Comparison of ENCODE assay signal across 23 cellular contexts in the genomic region with DNA sequence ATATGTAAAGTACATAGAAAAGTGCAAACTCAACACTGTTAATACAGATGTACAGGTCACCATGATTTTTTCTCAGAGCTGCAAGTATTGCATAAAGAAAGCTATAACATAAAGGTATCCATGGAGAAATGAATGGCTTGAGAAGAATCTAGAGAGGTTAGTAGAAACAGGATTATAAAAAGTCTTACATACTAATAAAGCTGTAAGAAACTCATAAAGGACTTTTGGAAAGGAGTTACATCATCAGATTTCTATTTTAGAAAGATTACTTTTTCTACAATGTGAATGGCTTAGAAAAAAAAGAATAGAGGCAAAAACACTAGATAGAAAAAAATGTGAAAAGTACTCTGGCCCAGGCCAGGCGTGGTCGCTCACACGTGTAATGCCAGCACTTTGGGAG. TPM values are rescaled to one million over a fixed set of nuclear protein-coding genes. Genes with fewer than 3 reads are reported as not detected.
DNase-seq lines count a peak whose midpoint lies in the region; ATAC-seq, FAIRE-seq and TF ChIP-seq lines count a peak whose summit lies in the region.
"Had no signal": no experiment of that assay in that cellular context is flagged by ENCODE, and none has a peak within 500 bp of the region (broad histone marks: within the 10 kb centered on the region; RNA-seq: fewer than 3 reads in every experiment).

No MANE protein-coding gene starts in this region.

- intact Hi-C loops in K562 (cut with micrococcal nuclease) = no loop called here

- in situ Hi-C loops in K562 (cut with MboI) = no loop called here

- FAIRE-seq in K562 (lab: Jason Lieb, UNC) = no peak
- FAIRE-seq: A549, GM12892, H54, HTR-8/SVneo had no signal

- TF ChIP-seq RAD21 in K562 (CRISPR knock-in tag; conservative IDR thresholded peaks at IDR 0.05 in 1 of 2, IDR thresholded peaks at IDR 0.05 in 1 of 2) = no peak

- H3K79me2 ChIP-seq in K562 (ENCODE audit: control insufficient read depth, insufficient read depth, low read length) (no peaks in the 10 kb centered on the region), osteoblast (ENCODE audit: insufficient read depth, low read length) (peaks cover 13% of the 10 kb centered on the region)

- no TSS peak for BruUV-seq in K562 (replicated peaks; lab: Mats Ljungman, UMichigan)

- H3K4me3 ChIP-seq in HEK293 (ENCODE audit: low read depth, low read length) (no peak overlapping the region), SK-N-MC (no peak overlapping the region), K562 (no peak overlapping the region), osteoblast (ENCODE audit: insufficient read depth, low read length) (no peak overlapping the region)
- H3K4me3 ChIP-seq: A549, GM23338 had no signal

- H3K4me1 Mint-ChIP-seq in naive thymus-derived CD8-positive, alpha-beta T cell = peaks cover 4 to 11% (median 5%) of the 10 kb centered on the region in 4 donors
- peaks cover 5 to 26% of the 10 kb centered on the region in 2 donors for H3K4me1 Mint-ChIP-seq in stimulated activated naive B cell treated with anti-CD40 and anti-IgM and Interleukin-4, amounts not matched to agents 10 μg/mL and 1 μg/mL and 100 μg/mL, for 72 hours

- no peaks in the 10 kb centered on the region for H3K9me1 ChIP-seq in K562 (ENCODE audit: control insufficient read depth, insufficient read depth, low read length)

- ATAC-seq in K562 (no peak), HG03159 (IDR thresholded peaks at IDR 0.05; ENCODE audit: unreplicated experiment) (no peak)
- no peak for ATAC-seq in naive thymus-derived CD8-positive, alpha-beta T cell
- ATAC-seq in stimulated activated naive B cell treated with anti-CD40 and anti-IgM and Interleukin-4, amounts not matched to agents 10 μg/mL and 1 μg/mL and 100 μg/mL, for 72 hours (replicated peaks) = no peak
- ATAC-seq: A549, GM23338 had no signal

- no peak overlapping the region for H3K27ac Mint-ChIP-seq in naive thymus-derived CD8-positive, alpha-beta T cell
- H3K27ac Mint-ChIP-seq in stimulated activated naive B cell treated with anti-CD40 and anti-IgM and Interleukin-4, amounts not matched to agents 10 μg/mL and 1 μg/mL and 100 μg/mL, for 72 hours = no peak overlapping the region
- H3K27ac Mint-ChIP-seq: CD4-positive, alpha-beta T cell; GM23338; HFFc6 had no signal

- H3K36me3 ChIP-seq in HEK293 (ENCODE audit: control insufficient read depth in 2 of 2, insufficient read depth in 1 of 2, low read length in 2 of 2) = peaks cover 0 to 4% of the 10 kb centered on the region in 2 experiments; a peak in 2 of 3 replicates
- H3K36me3 ChIP-seq in SK-N-MC (ENCODE audit: insufficient read depth, low read length) = no peaks in the 10 kb centered on the region; the same call in 1 of the 2 replicates
- H3K36me3 ChIP-seq in K562 (ENCODE audit: control insufficient read depth, insufficient read depth, low read length) = no peaks in the 10 kb centered on the region
- H3K36me3 ChIP-seq in osteoblast (ENCODE audit: insufficient read depth, low read length) = no peaks in the 10 kb centered on the region

- DNase-seq in SK-N-MC (ENCODE audit: low read depth, low spot score) (no peak), K562 (ENCODE audit: extremely low read depth in 1 of 4, low spot score in 3 of 4) (no peak), osteoblast (ENCODE audit: insufficient read length, low spot score, missing footprints) (peak; percentile 45), SHP77 treated with DMSO at 0.1 percent for 48 hours (lab: John Stamatoyannopoulos, UW) (no peak)
- no peak for DNase-seq in naive thymus-derived CD8-positive, alpha-beta T cell
- no peak for DNase-seq in stimulated activated naive B cell treated with anti-CD40 and anti-IgM and Interleukin-4, amounts not matched to agents 10 μg/mL and 1 μg/mL and 100 μg/mL, for 72 hours
- DNase-seq: AML-193; CD4-positive, alpha-beta T cell; DMS153; DMS79; GDM1; HCEC 1CT; HFFc6; IMR-90 had no signal

- H3K36me3 Mint-ChIP-seq in naive thymus-derived CD8-positive, alpha-beta T cell = peaks cover 0 to 46% (median 7%) of the 10 kb centered on the region in 3 donors
- H3K36me3 Mint-ChIP-seq in stimulated activated naive B cell treated with anti-CD40 and anti-IgM and Interleukin-4, amounts not matched to agents 10 μg/mL and 1 μg/mL and 100 μg/mL, for 72 hours = peaks cover 20 to 28% of the 10 kb centered on the region in 2 donors

- TF ChIP-seq CTCF in HEK293 (tag by site-specific recombination; IDR thresholded peaks at IDR 0.05) (no peak), K562 (IDR thresholded peaks at IDR 0.05 in 2 of 3, conservative IDR thresholded peaks at IDR 0.05 in 1 of 3; ENCODE audit: insufficient read depth in 2 of 3, low read depth in 1 of 3, low read length in 3 of 3) (no peak), osteoblast (IDR thresholded peaks at IDR 0.05; ENCODE audit: extremely low read depth, low read depth, low read length) (no peak)

- no peak overlapping the region for H3K4me3 Mint-ChIP-seq in naive thymus-derived CD8-positive, alpha-beta T cell
- H3K4me3 Mint-ChIP-seq in stimulated activated naive B cell treated with anti-CD40 and anti-IgM and Interleukin-4, amounts not matched to agents 10 μg/mL and 1 μg/mL and 100 μg/mL, for 72 hours = no peak overlapping the region
- H3K4me3 Mint-ChIP-seq: CD4-positive, alpha-beta T cell; GM23338; HFFc6 had no signal

- POLR2A ChIA-PET in HEK293 (lab: Yijun Ruan, JAX) (interaction anchor here (0.5 kb wide), 1 partner anchor 76 kb away, joined by 5 read pairs; no protein-coding TSS in a partner anchor), K562 (lab: Yijun Ruan, JAX) (interaction anchor here (0.7 to 0.8 kb wide), 2 partner anchors 16 to 33 kb away, joined by 3 to 5 read pairs; no protein-coding TSS in a partner anchor)
- POLR2A ChIA-PET in naive thymus-derived CD8-positive, alpha-beta T cell (lab: Charles Lee) = no interaction called here

- no peaks in the 10 kb centered on the region for H3K27me3 ChIP-seq in K562 (ENCODE audit: control insufficient read depth in 2 of 2, insufficient read depth in 2 of 2, low read length in 2 of 2)
- no peaks in the 10 kb centered on the region for H3K27me3 ChIP-seq in osteoblast (ENCODE audit: insufficient read depth, low read length)

- TF ChIP-seq POLR2A in K562 (conservative IDR thresholded peaks at IDR 0.05) = no peak

- WGBS in K562 (ENCODE audit: insufficient coverage, low coverage, missing lambda C conversion rate) = 68% methylated on average over 3 of the region's 3 CpGs

- CTCF ChIA-PET in HEK293 (lab: Yijun Ruan, JAX) = no interaction called here
- CTCF ChIA-PET in K562 (lab: Yijun Ruan, JAX; ENCODE audit: low intra/inter-chr PET ratio) = no interaction called here

- no peaks in the 10 kb centered on the region for H4K20me1 ChIP-seq in K562 (replicated peaks; ENCODE audit: control insufficient read depth, insufficient read depth, low read length)
- H4K20me1 ChIP-seq in osteoblast (ENCODE audit: insufficient read depth, low read length) = no peaks in the 10 kb centered on the region

- no peak overlapping the region for H3K27ac ChIP-seq in HEK293 (ENCODE audit: extremely low read depth, low read depth, low read length)
- H3K27ac ChIP-seq in SK-N-MC = peak overlapping the region; percentile 71
- no peak overlapping the region for H3K27ac ChIP-seq in K562 (ENCODE audit: extremely low read depth, low read depth, low read length)
- no peak overlapping the region for H3K27ac ChIP-seq in osteoblast (ENCODE audit: low read depth, low read length)
- H3K27ac ChIP-seq: C4-2B had no signal

- H3K9me3 ChIP-seq in HEK293 (ENCODE audit: control insufficient read depth, insufficient read depth, low read depth, low read length) (no peaks in the 10 kb centered on the region), SK-N-MC (ENCODE audit: low read depth, low read length) (no peaks in the 10 kb centered on the region), K562 (replicated peaks; ENCODE audit: control insufficient read depth, insufficient read depth, low read depth, low read length) (no peaks in the 10 kb centered on the region), osteoblast (ENCODE audit: low read depth, low read length) (no peaks in the 10 kb centered on the region)
- H3K9me3 ChIP-seq: A549 had no signal

- H3K9ac ChIP-seq in SK-N-MC (ENCODE audit: insufficient read length) (no peak overlapping the region), K562 (ENCODE audit: insufficient read depth in 1 of 2, low read depth in 2 of 2, low read length in 2 of 2) (no peak overlapping the region)

- H3K9me3 Mint-ChIP-seq in naive thymus-derived CD8-positive, alpha-beta T cell = no peaks in the 10 kb centered on the region
- peaks cover 0 to 1% of the 10 kb centered on the region in 2 donors for H3K9me3 Mint-ChIP-seq in stimulated activated naive B cell treated with anti-CD40 and anti-IgM and Interleukin-4, amounts not matched to agents 10 μg/mL and 1 μg/mL and 100 μg/mL, for 72 hours
- H3K9me3 Mint-ChIP-seq: CD4-positive, alpha-beta T cell; GM23338; HFFc6 had no signal

- TF ChIP-seq EP300 in K562 (IDR thresholded peaks at IDR 0.05; ENCODE audit: low read length) = no peak

- H3K4me2 ChIP-seq in K562 (ENCODE audit: insufficient read depth, low read length) = no peak overlapping the region
- no peak overlapping the region for H3K4me2 ChIP-seq in osteoblast (ENCODE audit: insufficient read depth, low read length)
- H3K4me2 ChIP-seq: A549, GM23338 had no signal

- H3K27me3 Mint-ChIP-seq in naive thymus-derived CD8-positive, alpha-beta T cell = no peaks in the 10 kb centered on the region
- H3K27me3 Mint-ChIP-seq in stimulated activated naive B cell treated with anti-CD40 and anti-IgM and Interleukin-4, amounts not matched to agents 10 μg/mL and 1 μg/mL and 100 μg/mL, for 72 hours = no peaks in the 10 kb centered on the region
- H3K27me3 Mint-ChIP-seq: CD4-positive, alpha-beta T cell had no signal

- no peaks in the 10 kb centered on the region for H3K4me1 ChIP-seq in HEK293 (ENCODE audit: control insufficient read depth, insufficient read depth, low read length)
- H3K4me1 ChIP-seq in K562 (replicated peaks in 1 of 2; ENCODE audit: control insufficient read depth in 2 of 2, insufficient read depth in 2 of 2, low read length in 2 of 2) = peaks cover 0 to 9% of the 10 kb centered on the region in 2 experiments; a peak in 2 of 5 replicates
- peaks cover 14% of the 10 kb centered on the region for H3K4me1 ChIP-seq in osteoblast (ENCODE audit: insufficient read depth, low read length)

- H2AFZ ChIP-seq in K562 (ENCODE audit: low read depth, low read length) (no peak overlapping the region), osteoblast (ENCODE audit: low read length) (no peak overlapping the region)
- H2AFZ ChIP-seq: GM23338 had no signal

RNA-seq across cellular contexts. Expression of a gene that starts 46.3 kb away (rescaled TPM):
- 41.6 and 89.7 TPM in 2 replicates for total RNA-seq in K562 (2011; cell fraction: chromatin; rRNA removed; ENCODE audit: low replicate concordance)
- total RNA-seq in K562 (2011; cell fraction: nucleolus; rRNA removed) = 12.8 and 16.2 TPM in 2 replicates
- 23.0 and 33.7 TPM in 2 replicates for total RNA-seq in K562 (2011; cell fraction: nucleoplasm; rRNA removed)
- total RNA-seq in K562 (2014; rRNA removed) = 5.0 and 6.7 TPM in 2 replicates
- 9.0 and 10.5 TPM in 2 replicates for total RNA-seq in K562 (2014; rRNA removed; fragmentation: Illumina TruSeq; extraction: Trizol)
- total RNA-seq in K562 (2015; rRNA removed; fragmentation: Illumina TruSeq; extraction: Trizol) = 6.4 and 9.2 TPM in 2 replicates
- 15.5 and 18.8 TPM in 2 replicates for total RNA-seq in K562 (2021)
- polyA plus RNA-seq in K562 (2011; rRNA removed) = 11.2 and 22.0 TPM in 2 replicates
- polyA plus RNA-seq in K562 (2011; cell fraction: cytosol; rRNA removed) = 14.6 and 17.9 TPM in 2 replicates
- polyA plus RNA-seq in K562 (2011; cell fraction: nucleus; rRNA removed) = 36.7 and 46.9 TPM in 2 replicates
- polyA plus RNA-seq in K562 (2012) = 11.4 and 26.6 TPM in 2 replicates
- polyA plus RNA-seq in K562 (2014; fragmentation: Illumina TruSeq; extraction: Trizol) = 15.0 and 15.9 TPM in 2 replicates
- 1 to 10 TPM; 3.3 to 3.7 TPM for polyA plus RNA-seq in K562 (2014; fragmentation: Nextera tagmentation; extraction: Ambion mirVana)
- polyA plus RNA-seq in K562 (2014; rRNA removed) = 10.6 and 11.0 TPM in 2 replicates
- polyA minus RNA-seq in K562 (2011; rRNA and poly(A)+ RNA removed) = 12.6 and 16.4 TPM in 2 replicates
- polyA minus RNA-seq in K562 (2011; cell fraction: cytosol; rRNA and poly(A)+ RNA removed) = 10.8 and 24.8 TPM in 2 replicates
- 9.3 and 13.4 TPM in 2 replicates for polyA minus RNA-seq in K562 (2011; cell fraction: nucleus; rRNA and poly(A)+ RNA removed)
- 23.2 and 25.0 TPM in 2 replicates for total RNA-seq in osteoblast
- 100 to 1,000 TPM; 104 to 115 TPM for total RNA-seq in naive thymus-derived CD8-positive, alpha-beta T cell
- 10 to 100 TPM in 1 of 3 donors, 1 to 10 TPM in 2; 5.4 to 17.3 (median 7.4) TPM for polyA plus RNA-seq in naive thymus-derived CD8-positive, alpha-beta T cell

RNA-seq across cellular contexts. Expression of a gene that starts 50.1 kb away (rescaled TPM):
- total RNA-seq in K562 (2011; cell fraction: chromatin; rRNA removed; ENCODE audit: low replicate concordance) = 0.19 TPM in 1 of 2 replicates, not detected in the other
- 0.26 and 0.33 TPM in 2 replicates for total RNA-seq in K562 (2011; cell fraction: nucleolus; rRNA removed)
- total RNA-seq in K562 (2011; cell fraction: nucleoplasm; rRNA removed) = 0.31 and 0.44 TPM in 2 replicates
- total RNA-seq in K562 (2014; rRNA removed) (not detected in 2 replicates), K562 (2014; rRNA removed; fragmentation: Illumina TruSeq; extraction: Trizol) (not detected in 2 replicates), K562 (2015; rRNA removed; fragmentation: Illumina TruSeq; extraction: Trizol) (0.07 TPM in 1 of 2 replicates, not detected in the other), K562 (2021) (0.07 TPM in 1 of 2 replicates, not detected in the other), osteoblast (not detected in 2 replicates)
- polyA plus RNA-seq in K562 (2011; rRNA removed) (0.04 and 0.15 TPM in 2 replicates), K562 (2014; fragmentation: Illumina TruSeq; extraction: Trizol) (not detected in 2 replicates), K562 (2014; fragmentation: Nextera tagmentation; extraction: Ambion mirVana) (under 1 TPM in 1 of 2 experiments, not detected in 1; 0.17 TPM), K562 (2014; rRNA removed) (0.24 TPM in 1 of 2 replicates, not detected in the other)
- 0.19 and 0.34 TPM in 2 replicates for polyA plus RNA-seq in K562 (2011; cell fraction: cytosol; rRNA removed)
- polyA plus RNA-seq in K562 (2011; cell fraction: nucleus; rRNA removed) = 0.13 TPM in 1 of 2 replicates, not detected in the other
- 0.18 and 1.1 TPM in 2 replicates for polyA plus RNA-seq in K562 (2012)
- 0.18 TPM in 1 of 2 replicates, not detected in the other for polyA minus RNA-seq in K562 (2011; rRNA and poly(A)+ RNA removed)
- polyA minus RNA-seq in K562 (2011; cell fraction: cytosol; rRNA and poly(A)+ RNA removed) = not detected in 2 replicates
- polyA minus RNA-seq in K562 (2011; cell fraction: nucleus; rRNA and poly(A)+ RNA removed) = 0.27 TPM in 1 of 2 replicates, not detected in the other
- under 1 TPM; 0.18 to 0.19 TPM for total RNA-seq in naive thymus-derived CD8-positive, alpha-beta T cell
- polyA plus RNA-seq in naive thymus-derived CD8-positive, alpha-beta T cell = not detected
- total RNA-seq: Daoy, GM23338, HFFc6, IMR-90 had no signal
